ENCODE assay signal across 1 cellular context in the genomic region with DNA sequence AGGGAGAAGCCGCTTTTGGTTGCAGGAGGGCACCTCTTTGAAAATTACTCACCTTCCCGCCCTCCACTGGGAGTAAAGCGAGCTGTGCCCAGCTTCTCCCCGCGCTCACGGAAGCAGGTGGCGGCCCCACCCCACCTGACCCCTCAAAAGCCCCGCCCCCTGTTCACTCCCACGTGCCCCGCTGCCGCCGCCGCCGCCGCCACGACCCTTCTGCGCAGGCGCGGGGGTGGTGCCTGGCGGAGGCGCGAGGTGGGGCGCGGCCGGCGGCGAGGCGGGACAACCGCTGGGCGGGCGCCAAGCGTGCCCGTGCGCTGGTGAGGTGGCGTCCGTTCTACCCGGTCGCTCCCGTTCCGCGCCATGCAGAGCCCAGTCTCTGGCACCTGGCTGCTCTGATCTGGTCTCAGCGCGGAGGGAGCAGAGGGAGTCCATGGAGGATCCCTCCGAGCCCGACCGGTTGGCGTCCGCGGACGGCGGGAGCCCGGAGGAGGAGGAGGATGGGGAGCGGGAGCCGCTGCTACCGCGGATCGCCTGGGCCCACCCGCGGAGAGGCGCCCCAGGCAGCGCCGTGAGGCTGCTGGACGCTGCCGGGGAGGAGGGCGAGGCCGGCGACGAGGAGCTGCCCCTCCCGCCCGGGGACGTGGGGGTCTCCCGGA.
TF ChIP-seq lines count a peak whose summit lies in the region.

PI4K2B (plus strand) TSS at position 297 of the 653 bp plus-strand sequence; CDS start at position 428, 131 bp downstream.

TF ChIP-seq in K562, 482 proteins besides CTCF, POLR2A, EP300 and RAD21 (continued from another document and continues in another):
- TF ChIP-seq, protein P1, sequence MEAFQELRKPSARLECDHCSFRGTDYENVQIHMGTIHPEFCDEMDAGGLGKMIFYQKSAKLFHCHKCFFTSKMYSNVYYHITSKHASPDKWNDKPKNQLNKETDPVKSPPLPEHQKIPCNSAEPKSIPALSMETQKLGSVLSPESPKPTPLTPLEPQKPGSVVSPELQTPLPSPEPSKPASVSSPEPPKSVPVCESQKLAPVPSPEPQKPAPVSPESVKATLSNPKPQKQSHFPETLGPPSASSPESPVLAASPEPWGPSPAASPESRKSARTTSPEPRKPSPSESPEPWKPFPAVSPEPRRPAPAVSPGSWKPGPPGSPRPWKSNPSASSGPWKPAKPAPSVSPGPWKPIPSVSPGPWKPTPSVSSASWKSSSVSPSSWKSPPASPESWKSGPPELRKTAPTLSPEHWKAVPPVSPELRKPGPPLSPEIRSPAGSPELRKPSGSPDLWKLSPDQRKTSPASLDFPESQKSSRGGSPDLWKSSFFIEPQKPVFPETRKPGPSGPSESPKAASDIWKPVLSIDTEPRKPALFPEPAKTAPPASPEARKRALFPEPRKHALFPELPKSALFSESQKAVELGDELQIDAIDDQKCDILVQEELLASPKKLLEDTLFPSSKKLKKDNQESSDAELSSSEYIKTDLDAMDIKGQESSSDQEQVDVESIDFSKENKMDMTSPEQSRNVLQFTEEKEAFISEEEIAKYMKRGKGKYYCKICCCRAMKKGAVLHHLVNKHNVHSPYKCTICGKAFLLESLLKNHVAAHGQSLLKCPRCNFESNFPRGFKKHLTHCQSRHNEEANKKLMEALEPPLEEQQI (IDR thresholded peaks at IDR 0.05) = no peak
- peak; percentile 68 for TF ChIP-seq HNRNPL (IDR thresholded peaks at IDR 0.05; ENCODE audit: low read depth, low read length)
- TF ChIP-seq POLR2AphosphoS5 (IDR thresholded peaks at IDR 0.05; ENCODE audit: control insufficient read depth, insufficient read depth, low read depth, low read length) = peak; percentile 81
- TF ChIP-seq VEZF1 (CRISPR knock-in tag; IDR thresholded peaks at IDR 0.05) = peak; percentile 90
- no peak for TF ChIP-seq FUS (optimal IDR thresholded peaks at IDR 0.05; ENCODE audit: low read depth, low read length)
- TF ChIP-seq STAT6 (CRISPR knock-in tag; IDR thresholded peaks at IDR 0.05) = no peak
- no peak for TF ChIP-seq ZNF140 (CRISPR knock-in tag; IDR thresholded peaks at IDR 0.05)
- peak; percentile 72 for TF ChIP-seq ZBTB1 (CRISPR knock-in tag; IDR thresholded peaks at IDR 0.05; ENCODE audit: borderline replicate concordance, low read depth)
- TF ChIP-seq JUND (IDR thresholded peaks at IDR 0.05; ENCODE audit: borderline replicate concordance, low read depth, low read length) = no peak
- TF ChIP-seq JUND (tag; IDR thresholded peaks at IDR 0.05; ENCODE audit: borderline replicate concordance, low read depth, low read length) = no peak
- no peak for TF ChIP-seq TAF15 (IDR thresholded peaks at IDR 0.05; ENCODE audit: low read depth, low read length)
- no peak for TF ChIP-seq CBX5 (IDR thresholded peaks at IDR 0.05; ENCODE audit: borderline replicate concordance, low read depth)
- TF ChIP-seq KDM1A (IDR thresholded peaks at IDR 0.05) = no peak
- no peak for TF ChIP-seq CCAR2 (IDR thresholded peaks at IDR 0.05; ENCODE audit: low read depth, low read length)
- no peak for TF ChIP-seq ZNF696 (CRISPR knock-in tag; conservative IDR thresholded peaks at IDR 0.05)
- no peak for TF ChIP-seq ZKSCAN8 (CRISPR knock-in tag; IDR thresholded peaks at IDR 0.05)
- no peak for TF ChIP-seq ADNP (tag; IDR thresholded peaks at IDR 0.05)
- TF ChIP-seq MXI1 (IDR thresholded peaks at IDR 0.05; ENCODE audit: low read depth, low read length) = no peak
- TF ChIP-seq SP1 (CRISPR knock-in tag; IDR thresholded peaks at IDR 0.05) = peak; percentile 3; the same call in 1 of the 2 replicates
- no peak for TF ChIP-seq NFRKB (IDR thresholded peaks at IDR 0.05; ENCODE audit: low read depth)
- TF ChIP-seq KAT7 (CRISPR knock-in tag; IDR thresholded peaks at IDR 0.05; ENCODE audit: borderline replicate concordance) = peak; percentile 88; the same call in 1 of the 2 replicates
- TF ChIP-seq ID3 (CRISPR knock-in tag; IDR thresholded peaks at IDR 0.05) = no peak
- no peak for TF ChIP-seq ID3 (tag; IDR thresholded peaks at IDR 0.05)
- 0 out of 2 replicates have a peak, but pooled peaks have one; percentile 15 for TF ChIP-seq NBN (IDR thresholded peaks at IDR 0.05; ENCODE audit: low read depth)
- TF ChIP-seq ZBTB5 (IDR thresholded peaks at IDR 0.05) = no peak
- no peak for TF ChIP-seq LARP7 (IDR thresholded peaks at IDR 0.05)
- TF ChIP-seq HDAC2 (IDR thresholded peaks at IDR 0.05) = no peak
- TF ChIP-seq, protein P2, sequence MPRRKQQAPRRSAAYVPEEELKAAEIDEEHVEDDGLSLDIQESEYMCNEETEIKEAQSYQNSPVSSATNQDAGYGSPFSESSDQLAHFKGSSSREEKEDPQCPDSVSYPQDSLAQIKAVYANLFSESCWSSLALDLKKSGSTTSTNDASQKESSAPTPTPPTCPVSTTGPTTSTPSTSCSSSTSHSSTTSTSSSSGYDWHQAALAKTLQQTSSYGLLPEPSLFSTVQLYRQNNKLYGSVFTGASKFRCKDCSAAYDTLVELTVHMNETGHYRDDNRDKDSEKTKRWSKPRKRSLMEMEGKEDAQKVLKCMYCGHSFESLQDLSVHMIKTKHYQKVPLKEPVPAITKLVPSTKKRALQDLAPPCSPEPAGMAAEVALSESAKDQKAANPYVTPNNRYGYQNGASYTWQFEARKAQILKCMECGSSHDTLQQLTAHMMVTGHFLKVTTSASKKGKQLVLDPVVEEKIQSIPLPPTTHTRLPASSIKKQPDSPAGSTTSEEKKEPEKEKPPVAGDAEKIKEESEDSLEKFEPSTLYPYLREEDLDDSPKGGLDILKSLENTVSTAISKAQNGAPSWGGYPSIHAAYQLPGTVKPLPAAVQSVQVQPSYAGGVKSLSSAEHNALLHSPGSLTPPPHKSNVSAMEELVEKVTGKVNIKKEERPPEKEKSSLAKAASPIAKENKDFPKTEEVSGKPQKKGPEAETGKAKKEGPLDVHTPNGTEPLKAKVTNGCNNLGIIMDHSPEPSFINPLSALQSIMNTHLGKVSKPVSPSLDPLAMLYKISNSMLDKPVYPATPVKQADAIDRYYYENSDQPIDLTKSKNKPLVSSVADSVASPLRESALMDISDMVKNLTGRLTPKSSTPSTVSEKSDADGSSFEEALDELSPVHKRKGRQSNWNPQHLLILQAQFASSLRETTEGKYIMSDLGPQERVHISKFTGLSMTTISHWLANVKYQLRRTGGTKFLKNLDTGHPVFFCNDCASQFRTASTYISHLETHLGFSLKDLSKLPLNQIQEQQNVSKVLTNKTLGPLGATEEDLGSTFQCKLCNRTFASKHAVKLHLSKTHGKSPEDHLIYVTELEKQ (CRISPR knock-in tag; IDR thresholded peaks at IDR 0.05) = no peak
- TF ChIP-seq HNRNPK (IDR thresholded peaks at IDR 0.05; ENCODE audit: low read depth, low read length, poor library complexity, severe bottlenecking) = no peak
- TF ChIP-seq KAT2B (IDR thresholded peaks at IDR 0.05; ENCODE audit: low read depth, low read length) = no peak
- TF ChIP-seq ARID1B (IDR thresholded peaks at IDR 0.05) = no peak
- TF ChIP-seq JUN (IDR thresholded peaks at IDR 0.05; ENCODE audit: borderline replicate concordance, low read depth, low read length) = no peak
- no peak; the same call in 1 of the 2 replicates for TF ChIP-seq JUN (CRISPR knock-in tag; IDR thresholded peaks at IDR 0.05; ENCODE audit: borderline replicate concordance)
- TF ChIP-seq RFX7 (CRISPR knock-in tag; IDR thresholded peaks at IDR 0.05) = no peak
- TF ChIP-seq, protein P3, sequence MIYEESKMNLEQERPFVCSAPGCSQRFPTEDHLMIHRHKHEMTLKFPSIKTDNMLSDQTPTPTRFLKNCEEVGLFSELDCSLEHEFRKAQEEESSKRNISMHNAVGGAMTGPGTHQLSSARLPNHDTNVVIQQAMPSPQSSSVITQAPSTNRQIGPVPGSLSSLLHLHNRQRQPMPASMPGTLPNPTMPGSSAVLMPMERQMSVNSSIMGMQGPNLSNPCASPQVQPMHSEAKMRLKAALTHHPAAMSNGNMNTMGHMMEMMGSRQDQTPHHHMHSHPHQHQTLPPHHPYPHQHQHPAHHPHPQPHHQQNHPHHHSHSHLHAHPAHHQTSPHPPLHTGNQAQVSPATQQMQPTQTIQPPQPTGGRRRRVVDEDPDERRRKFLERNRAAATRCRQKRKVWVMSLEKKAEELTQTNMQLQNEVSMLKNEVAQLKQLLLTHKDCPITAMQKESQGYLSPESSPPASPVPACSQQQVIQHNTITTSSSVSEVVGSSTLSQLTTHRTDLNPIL (CRISPR knock-in tag; IDR thresholded peaks at IDR 0.05) = no peak
- TF ChIP-seq FOXA1 (IDR thresholded peaks at IDR 0.05; ENCODE audit: borderline replicate concordance) = no peak
- peak in 1 of 2 experiments; percentile 43; a peak in 1 of 4 replicates for TF ChIP-seq MLLT1 (IDR thresholded peaks at IDR 0.05)
- no peak for TF ChIP-seq ZNF282 (CRISPR knock-in tag; IDR thresholded peaks at IDR 0.05)
- peak; percentile 57; the same call in 1 of the 2 replicates for TF ChIP-seq ELF1 (tag; IDR thresholded peaks at IDR 0.05)
- 0 out of 2 replicates have a peak, but pooled peaks have one; percentile 13 for TF ChIP-seq GTF2F1 (IDR thresholded peaks at IDR 0.05; ENCODE audit: low read depth, low read length)
- no peak for TF ChIP-seq BCL6 (CRISPR knock-in tag; IDR thresholded peaks at IDR 0.05)
- TF ChIP-seq ERF (CRISPR knock-in tag; IDR thresholded peaks at IDR 0.05) = no peak
- TF ChIP-seq BCOR (IDR thresholded peaks at IDR 0.05) = no peak
- 0 out of 2 replicates have a peak, but pooled peaks have one; percentile 39 for TF ChIP-seq ESRRA (IDR thresholded peaks at IDR 0.05; ENCODE audit: borderline replicate concordance, low read depth)
- TF ChIP-seq KDM4B (IDR thresholded peaks at IDR 0.05; ENCODE audit: borderline replicate concordance in 2 of 2, low read depth in 1 of 2) = no peak
- TF ChIP-seq XRCC5 (IDR thresholded peaks at IDR 0.05; ENCODE audit: low read depth, low read length) = no peak
- TF ChIP-seq ZSCAN29 (IDR thresholded peaks at IDR 0.05) = no peak
- no peak for TF ChIP-seq ZNF121 (CRISPR knock-in tag; conservative IDR thresholded peaks at IDR 0.05)
- no peak for TF ChIP-seq ZBTB43 (CRISPR knock-in tag; IDR thresholded peaks at IDR 0.05)
